ENCODE assay signal across 11 cellular contexts in the genomic region with DNA sequence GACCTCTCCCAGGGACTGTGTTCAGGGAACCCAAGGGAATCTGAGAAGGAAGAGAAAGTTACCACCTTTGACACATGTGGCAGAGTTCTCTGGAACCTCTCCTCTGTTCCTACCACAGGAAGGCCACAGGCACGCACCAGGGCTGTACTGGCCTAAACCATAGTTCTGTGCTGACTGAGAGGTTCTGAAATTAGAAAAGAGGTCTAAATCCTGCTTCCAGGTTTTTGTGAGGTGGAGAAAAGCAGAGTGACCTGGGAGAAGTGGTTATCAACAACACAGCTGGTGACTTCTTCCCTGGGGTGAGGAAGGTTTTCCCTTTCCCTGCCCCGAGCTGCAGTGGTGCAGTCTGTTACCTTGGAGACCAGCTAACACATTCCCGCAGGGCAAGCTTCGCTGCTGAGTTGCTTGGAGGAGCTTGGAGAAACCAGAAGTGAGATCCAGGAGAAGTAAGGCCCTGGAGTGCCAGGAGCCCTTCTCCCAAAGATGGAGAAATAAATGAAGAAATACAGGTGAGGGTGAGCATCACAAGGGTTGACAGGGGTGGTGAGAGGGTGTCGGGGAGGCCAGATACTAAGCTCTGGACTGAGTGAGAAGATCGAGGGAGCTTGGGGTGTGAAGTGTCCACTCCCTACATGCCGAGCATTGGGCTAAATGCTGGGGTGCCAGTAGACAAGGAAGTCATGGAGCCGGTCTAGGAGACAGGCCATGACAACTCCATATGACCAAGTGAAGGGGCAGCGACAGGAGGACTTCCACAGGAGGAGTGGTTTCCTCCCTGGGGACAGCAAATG. TPM values are rescaled to one million over a fixed set of nuclear protein-coding genes. Genes with fewer than 3 reads are reported as not detected.
A peak's percentile ranks its signal among the peaks of the same experiment; 100 is the strongest.
DNase-seq lines count a peak whose midpoint lies in the region; ATAC-seq and TF ChIP-seq lines count a peak whose summit lies in the region.
"Had no signal": no experiment of that assay in that cellular context is flagged by ENCODE, and none has a peak within 500 bp of the region (broad histone marks: within the 10 kb centered on the region; RNA-seq: fewer than 3 reads in every experiment).

A gene with protein sequence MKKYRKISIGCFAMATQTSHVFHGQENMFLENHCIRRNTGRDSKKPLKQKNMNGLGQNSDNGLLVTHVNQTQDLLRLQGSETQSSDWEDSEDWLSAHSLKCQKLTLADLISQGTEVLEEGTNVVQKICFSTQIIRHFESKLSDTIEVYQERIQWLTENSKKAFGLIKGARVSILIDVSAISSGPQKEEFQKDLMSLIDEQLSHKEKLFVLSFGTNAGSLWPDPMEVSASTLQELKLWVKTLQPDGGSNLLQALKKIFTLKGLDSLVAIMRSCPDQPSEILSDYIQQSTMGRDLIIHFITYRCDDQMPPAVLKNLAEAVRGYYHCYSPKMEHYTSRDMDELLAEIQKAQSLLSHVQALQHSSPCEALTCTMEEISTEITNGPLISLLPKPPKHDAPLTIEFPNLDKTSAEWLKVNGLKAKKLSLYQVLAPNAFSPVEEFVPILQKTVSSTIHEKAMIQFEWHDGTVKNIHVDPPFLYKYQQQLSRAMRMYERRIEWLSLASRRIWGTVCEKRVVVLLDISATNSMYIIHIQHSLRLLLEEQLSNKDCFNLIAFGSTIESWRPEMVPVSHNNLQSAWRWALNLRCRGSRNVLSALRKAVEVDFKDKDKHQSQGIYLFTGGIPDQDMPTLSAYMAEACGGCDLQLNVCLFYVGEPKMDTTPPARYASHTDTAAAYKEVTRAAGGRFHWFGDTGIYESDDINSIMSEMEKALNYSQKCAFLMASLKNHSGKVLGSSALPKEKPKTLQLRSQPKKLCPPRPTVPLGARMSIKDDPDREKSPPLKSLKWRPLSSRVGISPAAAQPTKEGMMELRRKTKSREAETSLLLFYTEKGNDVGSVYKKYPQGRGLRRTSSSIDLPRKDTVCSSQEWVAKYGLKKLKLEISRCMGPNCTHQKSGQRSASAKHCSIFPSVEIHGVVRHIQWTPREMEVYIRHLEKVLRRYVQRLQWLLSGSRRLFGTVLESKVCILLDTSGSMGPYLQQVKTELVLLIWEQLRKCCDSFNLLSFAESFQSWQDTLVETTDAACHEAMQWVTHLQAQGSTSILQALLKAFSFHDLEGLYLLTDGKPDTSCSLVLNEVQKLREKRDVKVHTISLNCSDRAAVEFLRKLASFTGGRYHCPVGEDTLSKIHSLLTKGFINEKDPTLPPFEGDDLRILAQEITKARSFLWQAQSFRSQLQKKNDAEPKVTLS (plus strand): TSS at position 399 of the 791 bp plus-strand sequence. CDS start 97 bp downstream, at position 496.

- ATAC-seq in HG03108 (IDR thresholded peaks at IDR 0.05; ENCODE audit: unreplicated experiment) (no peak), aorta (ENCODE audit: low FRiP score) (no peak)

- no peak within 1 kb of the TSS for H2AFZ ChIP-seq in mammary epithelial cell (ENCODE audit: low read depth, low read length)

- H3K79me2 ChIP-seq in mammary epithelial cell (ENCODE audit: insufficient read depth, low read length) = no peaks in the 10 kb centered on the region

- peak; percentile 90 for DNase-seq in AG20443 (ENCODE audit: low spot score)
- peak; percentile 90 for DNase-seq in endodermal cell
- peak; percentile 37 to 40 for DNase-seq in lung microvascular endothelial cell (ENCODE audit: low read depth in 2 of 2)
- DNase-seq in mammary epithelial cell = no peak
- DNase-seq in aorta = no peak
- no peak for DNase-seq in SKM-1 treated with dmso at 0.1 percent for 144 hours (lab: John Stamatoyannopoulos, UW; ENCODE audit: unreplicated experiment)
- DNase-seq: activated naive CD8-positive, alpha-beta T cell treated with anti-CD3 and anti-CD28 coated beads for 36 hours had no signal

- CTCF ChIA-PET in mammary epithelial cell (lab: Charles Lee; ENCODE audit: low non-redundant PET) = no interaction called here

- in situ Hi-C loops in mammary epithelial cell (cut with MboI; ENCODE audit: low sequenced_read_pairs in 2 of 2) = loop anchor here in 1 of 2 donors (5.0 kb wide), 2 partner anchors 95 kb away; no protein-coding TSS in a partner anchor

- H3K27me3 ChIP-seq in HUES64 (ENCODE audit: insufficient read depth, low read length) = no peaks in the 10 kb centered on the region
- H3K27me3 ChIP-seq in endodermal cell (ENCODE audit: control insufficient read depth, insufficient read depth, low read length, poor library complexity, severe bottlenecking) = no peaks in the 10 kb centered on the region
- H3K27me3 ChIP-seq in mammary epithelial cell (ENCODE audit: insufficient read depth, low read length) = no peaks in the 10 kb centered on the region
- peaks cover 0 to 2% of the 10 kb centered on the region in 2 donors for H3K27me3 ChIP-seq in aorta (ENCODE audit: control insufficient read depth in 1 of 2, insufficient read depth in 2 of 2, low read length in 1 of 2)

- no peaks in the 10 kb centered on the region for H3K36me3 ChIP-seq in HUES64 (ENCODE audit: insufficient read depth, low read length)
- no peaks in the 10 kb centered on the region for H3K36me3 ChIP-seq in endodermal cell (ENCODE audit: control insufficient read depth, insufficient read depth, low read length)
- no peaks in the 10 kb centered on the region for H3K36me3 ChIP-seq in mammary epithelial cell (ENCODE audit: insufficient read depth, low read length)
- no peaks in the 10 kb centered on the region for H3K36me3 ChIP-seq in aorta (ENCODE audit: control insufficient read depth in 1 of 2, insufficient read depth in 2 of 2, low read length in 1 of 2)

- peak within 1 kb of the TSS; percentile 79 for H3K27ac Mint-ChIP-seq in endodermal cell
- H3K27ac Mint-ChIP-seq: activated naive CD8-positive, alpha-beta T cell treated with anti-CD3 and anti-CD28 coated beads for 36 hours; memory B cell had no signal

- H3K4me1 ChIP-seq in HUES64 (ENCODE audit: insufficient read depth, low read length) (peaks cover 15% of the 10 kb centered on the region), endodermal cell (ENCODE audit: control insufficient read depth, insufficient read depth, low read length) (peaks cover 5% of the 10 kb centered on the region), mammary epithelial cell (ENCODE audit: insufficient read depth, low read length) (no peaks in the 10 kb centered on the region), aorta (ENCODE audit: control insufficient read depth in 1 of 2, insufficient read depth in 2 of 2, low read length in 2 of 2) (no peaks in the 10 kb centered on the region)

- H3K4me3 ChIP-seq in HUES64 (ENCODE audit: low read length) = no peak within 1 kb of the TSS
- peak within 1 kb of the TSS; percentile 31 for H3K4me3 ChIP-seq in endodermal cell (ENCODE audit: low read length)
- no peak within 1 kb of the TSS for H3K4me3 ChIP-seq in mammary epithelial cell (replicated peaks in 1 of 3; ENCODE audit: insufficient read depth in 1 of 3, low read depth in 2 of 3, low read length in 3 of 3)
- H3K4me3 ChIP-seq in aorta (ENCODE audit: low read length in 2 of 2) = no peak within 1 kb of the TSS

- WGBS in HUES64 = 57% methylated on average over 9 of the region's 9 CpGs
- WGBS in endodermal cell (ENCODE audit: insufficient coverage in 1 of 2, insufficient read length in 1 of 2), 2 experiments = 63 to 78% methylated on average over 5 to 9 of the region's 9 CpGs
- 94% methylated on average over 9 of the region's 9 CpGs for WGBS in mammary epithelial cell (ENCODE audit: low coverage, missing lambda C conversion rate)
- WGBS in aorta, 2 donors = 46% methylated on average over 9 of the region's 9 CpGs

- no peaks in the 10 kb centered on the region for H3K9me3 ChIP-seq in HUES64 (ENCODE audit: insufficient read depth, low read depth, low read length)
- H3K9me3 ChIP-seq in endodermal cell (ENCODE audit: control insufficient read depth, low read length) = no peaks in the 10 kb centered on the region
- no peaks in the 10 kb centered on the region for H3K9me3 ChIP-seq in mammary epithelial cell (replicated peaks; ENCODE audit: insufficient read depth, low read length)
- H3K9me3 ChIP-seq in aorta (ENCODE audit: control insufficient read depth, low read length) = no peaks in the 10 kb centered on the region

- dilution Hi-C loops in mammary epithelial cell (cut with HindIII; ENCODE audit: low sequenced_read_pairs) = no loop called here

- no peak within 1 kb of the TSS for H3K4me2 ChIP-seq in mammary epithelial cell (ENCODE audit: insufficient read depth, low read depth, low read length)
- H3K4me2 ChIP-seq: KMS-11 had no signal

- H4K20me1 ChIP-seq in mammary epithelial cell (ENCODE audit: insufficient read depth, low read length) = no peaks in the 10 kb centered on the region

- BruUV-seq in mammary epithelial cell (replicated peaks; lab: Mats Ljungman, UMichigan) = no TSS peak

- intact Hi-C loops in mammary epithelial cell (cut with micrococcal nuclease) = no loop called here
- intact Hi-C loops in aorta (cut with DNase I) = no loop called here

- peak within 1 kb of the TSS; percentile 55; the same call in 1 of the 2 replicates for H3K9ac ChIP-seq in HUES64 (ENCODE audit: low read depth, low read length)
- peak within 1 kb of the TSS; percentile 48 for H3K9ac ChIP-seq in endodermal cell (ENCODE audit: extremely low read depth, low read length, poor library complexity, severe bottlenecking)
- H3K9ac ChIP-seq in mammary epithelial cell (ENCODE audit: insufficient read depth, low read length) = no peak within 1 kb of the TSS
- H3K9ac ChIP-seq: KMS-11 had no signal

- no peaks in the 10 kb centered on the region for H3K36me3 Mint-ChIP-seq in endodermal cell (ENCODE audit: low read depth)
- H3K36me3 Mint-ChIP-seq: activated naive CD8-positive, alpha-beta T cell treated with anti-CD3 and anti-CD28 coated beads for 36 hours; memory B cell had no signal

- no peaks in the 10 kb centered on the region for H3K9me3 Mint-ChIP-seq in endodermal cell
- H3K9me3 Mint-ChIP-seq: activated naive CD8-positive, alpha-beta T cell treated with anti-CD3 and anti-CD28 coated beads for 36 hours; memory B cell had no signal

- TF ChIP-seq CTCF in endodermal cell (conservative IDR thresholded peaks at IDR 0.05) (no peak), mammary epithelial cell (conservative IDR thresholded peaks at IDR 0.05 in 1 of 2, IDR thresholded peaks at IDR 0.05 in 1 of 2; ENCODE audit: extremely low read depth in 1 of 2, insufficient read depth in 1 of 2, low read depth in 1 of 2, low read length in 2 of 2) (no peak)

- H3K4me1 Mint-ChIP-seq in endodermal cell = peaks cover 15% of the 10 kb centered on the region
- H3K4me1 Mint-ChIP-seq: activated naive CD8-positive, alpha-beta T cell treated with anti-CD3 and anti-CD28 coated beads for 36 hours; memory B cell had no signal

- no peaks in the 10 kb centered on the region for H3K27me3 Mint-ChIP-seq in endodermal cell (ENCODE audit: insufficient read depth)

- no peak within 1 kb of the TSS for H3K4me3 Mint-ChIP-seq in endodermal cell
- H3K4me3 Mint-ChIP-seq: activated naive CD8-positive, alpha-beta T cell treated with anti-CD3 and anti-CD28 coated beads for 36 hours; memory B cell had no signal

- H3K27ac ChIP-seq in HUES64 (ENCODE audit: low read depth, low read length) = peak within 1 kb of the TSS; percentile 1; the same call in 1 of the 2 replicates
- peak within 1 kb of the TSS; percentile 0 for H3K27ac ChIP-seq in endodermal cell (ENCODE audit: low read depth, low read length)
- H3K27ac ChIP-seq in mammary epithelial cell (ENCODE audit: insufficient read depth, low read depth, low read length) = no peak within 1 kb of the TSS
- no peak within 1 kb of the TSS for H3K27ac ChIP-seq in aorta (ENCODE audit: low read depth in 1 of 2, low read length in 2 of 2)
- H3K27ac ChIP-seq: KMS-11 had no signal

RNA-seq across cellular contexts. Expression of the gene that starts here (rescaled TPM):
- polyA plus RNA-seq in HUES64 (2013, experiment 1 of 2) = not detected
- polyA plus RNA-seq in HUES64 (2013, experiment 2 of 2) = not detected
- under 1 TPM; 0.18 to 0.40 TPM for total RNA-seq in endodermal cell
- polyA plus RNA-seq in endodermal cell (2013, experiment 1 of 2) = 0.25 TPM
- 0.33 TPM for polyA plus RNA-seq in endodermal cell (2013, experiment 2 of 2)
- total RNA-seq in lung microvascular endothelial cell = not detected in 2 replicates
- total RNA-seq in mammary epithelial cell = not detected
- not detected for polyA plus RNA-seq in mammary epithelial cell
- not detected for polyA minus RNA-seq in mammary epithelial cell
- total RNA-seq in aorta = under 1 TPM; 0.18 to 0.39 TPM
- under 1 TPM; 0.13 to 0.20 TPM for polyA plus RNA-seq in aorta

Comparison
In these comparisons a context has a peak if more than half of its experiments do, and no peak if none do; other contexts are left out.
1. Peak in DNase-seq, H3K4me3 ChIP-seq, H3K27ac ChIP-seq and H3K9ac ChIP-seq in endodermal cell; RNA of the gene not detected or under 1 TPM.
2. Peak in DNase-seq in lung microvascular endothelial cell; RNA of the gene not detected or under 1 TPM.